15 cellular contexts compared by ENCODE assay signal in genomic region chr1:99084562-99084961, GRCh38.
DNase-seq lines count a peak whose midpoint lies in the region; ATAC-seq and TF ChIP-seq lines count a peak whose summit lies in the region.
"Had no signal": no experiment of that assay in that cellular context is flagged by ENCODE, and none has a peak within 500 bp of the region (broad histone marks: within the 10 kb centered on the region; RNA-seq: fewer than 3 reads in every experiment).

No MANE protein-coding gene starts in this region.

- no peaks in the 10 kb centered on the region for H3K36me3 ChIP-seq in OCI-LY3 (replicated peaks; ENCODE audit: low read depth, low read length)
- H3K36me3 ChIP-seq in mucosa of descending colon (ENCODE audit: low read depth), result no peaks in the 10 kb centered on the region

- no peak overlapping the region for H3K4me3 ChIP-seq in OCI-LY3 (ENCODE audit: low read length)
- H3K4me3 ChIP-seq in mucosa of descending colon, result no peak overlapping the region
- H3K4me3 ChIP-seq: testis had no signal

- no peak overlapping the region for H3K9ac ChIP-seq in OCI-LY3 (ENCODE audit: low read length)
- H3K9ac ChIP-seq: parathyroid adenoma had no signal

- peak overlapping the region; percentile 9 for H3K4me2 ChIP-seq in OCI-LY3 (ENCODE audit: low read length)

- no peaks in the 10 kb centered on the region for H3K79me2 ChIP-seq in OCI-LY3 (ENCODE audit: low read length)
- H3K79me2 ChIP-seq: parathyroid adenoma had no signal

- CTCF ChIA-PET in activated CD4-positive, alpha-beta T cell treated with anti-CD3 and anti-CD28 coated beads, Interleukin-2, amount 10 ng/mL, durations not matched to agents 7 days and 5 days (lab: Charles Lee), result no interaction called here

- H3K4me1 ChIP-seq in OCI-LY3 (ENCODE audit: low read length) (peaks cover 29% of the 10 kb centered on the region), mucosa of descending colon (ENCODE audit: low read depth) (no peaks in the 10 kb centered on the region)
- H3K4me1 ChIP-seq: parathyroid adenoma, testis had no signal

- no peaks in the 10 kb centered on the region for H4K20me1 ChIP-seq in OCI-LY3 (ENCODE audit: insufficient read depth, low read length)

- DNase-seq in ACHN (no peak), mucosa of descending colon (no peak), T1000 (lab: John Stamatoyannopoulos, UW) (no peak)
- DNase-seq in activated CD4-positive, alpha-beta T cell treated with anti-CD3 and anti-CD28 coated beads, Interleukin-2, amount 10 ng/mL, durations not matched to agents 7 days and 5 days, result no peak
- DNase-seq: HFFc6, NCI-H1417, NCI-H510A treated with DMSO at 0.1 percent for 48 hours, testis had no signal

- intact Hi-C loops in mucosa of descending colon (cut with DNase I, micrococcal nuclease), result no loop called here

- no peaks in the 10 kb centered on the region for H3K36me3 Mint-ChIP-seq in activated CD4-positive, alpha-beta T cell treated with anti-CD3 and anti-CD28 coated beads, Interleukin-2, amount 10 ng/mL, durations not matched to agents 7 days and 5 days (ENCODE audit: low read depth)

- no peak overlapping the region for H3K27ac Mint-ChIP-seq in activated CD4-positive, alpha-beta T cell treated with anti-CD3 and anti-CD28 coated beads, Interleukin-2, amount 10 ng/mL, durations not matched to agents 7 days and 5 days
- H3K27ac Mint-ChIP-seq: HFFc6 had no signal

- no peaks in the 10 kb centered on the region for H3K9me3 ChIP-seq in OCI-LY3 (ENCODE audit: insufficient read depth, low read length)
- H3K9me3 ChIP-seq in mucosa of descending colon, result no peaks in the 10 kb centered on the region
- H3K9me3 ChIP-seq: testis had no signal

- no peak overlapping the region for H3K4me3 Mint-ChIP-seq in activated CD4-positive, alpha-beta T cell treated with anti-CD3 and anti-CD28 coated beads, Interleukin-2, amount 10 ng/mL, durations not matched to agents 7 days and 5 days
- H3K4me3 Mint-ChIP-seq: HFFc6 had no signal

- POLR2A ChIA-PET in activated CD4-positive, alpha-beta T cell treated with anti-CD3 and anti-CD28 coated beads, Interleukin-2, amount 10 ng/mL, durations not matched to agents 7 days and 5 days (lab: Charles Lee), result no interaction called here

- H3K27me3 Mint-ChIP-seq in activated CD4-positive, alpha-beta T cell treated with anti-CD3 and anti-CD28 coated beads, Interleukin-2, amount 10 ng/mL, durations not matched to agents 7 days and 5 days, result peaks cover 2% of the 10 kb centered on the region

- H3K4me1 Mint-ChIP-seq in activated CD4-positive, alpha-beta T cell treated with anti-CD3 and anti-CD28 coated beads, Interleukin-2, amount 10 ng/mL, durations not matched to agents 7 days and 5 days, result no peaks in the 10 kb centered on the region

- H2AFZ ChIP-seq in OCI-LY3 (ENCODE audit: low read depth, low read length), result no peak overlapping the region
- H2AFZ ChIP-seq: parathyroid adenoma had no signal

- no peaks in the 10 kb centered on the region for H3K27me3 ChIP-seq in OCI-LY3 (ENCODE audit: low read depth, low read length)
- H3K27me3 ChIP-seq: testis had no signal

- ATAC-seq in GM18909 (IDR thresholded peaks at IDR 0.05; ENCODE audit: poor library complexity, unreplicated experiment) (peak; percentile 87), GM21619 (IDR thresholded peaks at IDR 0.05; ENCODE audit: unreplicated experiment) (peak; percentile 88), HG03103 (IDR thresholded peaks at IDR 0.05; ENCODE audit: low read depth, unreplicated experiment) (peak; percentile 75), mucosa of descending colon (no peak)
- ATAC-seq: activated CD4-positive, CD25-positive, alpha-beta regulatory T cell treated with anti-CD3 and anti-CD28 coated beads, Interleukin-2, amount 50 U/mL, for 24 hours; Panc1 had no signal

- TF ChIP-seq CTCF in OCI-LY3 (IDR thresholded peaks at IDR 0.05; ENCODE audit: low read depth, low read length) (no peak), mucosa of descending colon (IDR thresholded peaks at IDR 0.05) (no peak)

- no peaks in the 10 kb centered on the region for H3K9me3 Mint-ChIP-seq in activated CD4-positive, alpha-beta T cell treated with anti-CD3 and anti-CD28 coated beads, Interleukin-2, amount 10 ng/mL, durations not matched to agents 7 days and 5 days

- in situ Hi-C loops in ACHN (cut with HindIII; ENCODE audit: low pct_ligation_motif_present, low pct_unique_long_range_greater_than_20kb, low sequenced_read_pairs), result no loop called here

- no peak overlapping the region for H3K27ac ChIP-seq in OCI-LY3 (ENCODE audit: low read length)
- H3K27ac ChIP-seq: parathyroid adenoma, testis had no signal
